In genomic region chr19:32936065-32936464, GRCh38 we compare ENCODE assay signal across 20 cellular contexts. TPM values are rescaled to one million over a fixed set of nuclear protein-coding genes. Genes with fewer than 3 reads are reported as not detected.
DNase-seq lines count a peak whose midpoint lies in the region; ATAC-seq and TF ChIP-seq lines count a peak whose summit lies in the region.
"Had no signal": no experiment of that assay in that cellular context is flagged by ENCODE, and none has a peak within 500 bp of the region (broad histone marks: within the 10 kb centered on the region; RNA-seq: fewer than 3 reads in every experiment).

No MANE protein-coding gene starts in this region.

- DNase-seq in right cardiac atrium: no peak
- DNase-seq in left cardiac atrium: no peak
- no peak for DNase-seq in omental fat pad (ENCODE audit: low spot score)
- peak in 1 of 2 donors; percentile 64 for DNase-seq in aorta
- no peak for DNase-seq in NCI-H748 (lab: John Stamatoyannopoulos, UW; ENCODE audit: unreplicated experiment)
- DNase-seq: ACHN; AML-193; Calu3; CD4-positive, alpha-beta T cell; COR-L47; DMS53; DMS79 treated with DMSO at 0.1 percent for 48 hours; GF-D8; GM23248; H7; HCEC 1CT had no signal

- no peak for TF ChIP-seq CTCF in omental fat pad (IDR thresholded peaks at IDR 0.05)

- WGBS in right cardiac atrium: 96% methylated on average over 8 of the region's 8 CpGs
- WGBS in aorta, 2 donors: 95 to 96% methylated on average over 8 of the region's 8 CpGs

- intact Hi-C loops in right cardiac atrium (cut with DNase I): no loop called here
- intact Hi-C loops in left cardiac atrium (cut with DNase I): no loop called here
- intact Hi-C loops in aorta (cut with DNase I): no loop called here

- ATAC-seq in right cardiac atrium: peak; percentile 16 to 24
- no peak for ATAC-seq in left cardiac atrium
- ATAC-seq in omental fat pad (ENCODE audit: low FRiP score): peak; percentile 32
- peak; percentile 52 for ATAC-seq in aorta (ENCODE audit: low FRiP score)
- ATAC-seq in GM18511 (IDR thresholded peaks at IDR 0.05; ENCODE audit: unreplicated experiment): no peak

- peaks cover 2 to 5% of the 10 kb centered on the region in 2 donors for H3K36me3 ChIP-seq in aorta (ENCODE audit: control insufficient read depth in 1 of 2, insufficient read depth in 2 of 2, low read length in 1 of 2)
- H3K36me3 ChIP-seq: BE2C had no signal

- no peaks in the 10 kb centered on the region for H3K27me3 ChIP-seq in right cardiac atrium (ENCODE audit: control insufficient read depth, insufficient read depth)
- no peaks in the 10 kb centered on the region for H3K27me3 ChIP-seq in aorta (ENCODE audit: control insufficient read depth in 1 of 2, insufficient read depth in 2 of 2, low read length in 1 of 2)
- H3K27me3 ChIP-seq: BE2C; BLaER1 treated with 17β-estradiol and CSF1 and Interleukin-3, amounts not matched to agents 10 nM and 100 nM had no signal

- no peaks in the 10 kb centered on the region for H3K9me3 ChIP-seq in right cardiac atrium (ENCODE audit: control insufficient read depth, low read length)
- H3K9me3 ChIP-seq in aorta (ENCODE audit: control insufficient read depth, low read length): no peaks in the 10 kb centered on the region
- H3K9me3 ChIP-seq: BE2C had no signal

- H3K27ac ChIP-seq in right cardiac atrium (ENCODE audit: low read length): no peak overlapping the region
- no peak overlapping the region for H3K27ac ChIP-seq in aorta (ENCODE audit: low read depth in 1 of 2, low read length in 2 of 2)
- H3K27ac ChIP-seq: 22Rv1; BLaER1 treated with 17β-estradiol and CSF1 and Interleukin-3, amounts not matched to agents 10 nM and 100 nM; GM23248 had no signal

- H3K4me1 ChIP-seq in right cardiac atrium (ENCODE audit: control insufficient read depth, insufficient read depth, low read length) (no peaks in the 10 kb centered on the region), aorta (ENCODE audit: control insufficient read depth in 1 of 2, insufficient read depth in 2 of 2, low read length in 2 of 2) (no peaks in the 10 kb centered on the region)
- H3K4me1 ChIP-seq: BE2C had no signal

- no peak overlapping the region for H3K4me3 ChIP-seq in right cardiac atrium (ENCODE audit: low read length)
- no peak overlapping the region for H3K4me3 ChIP-seq in aorta (ENCODE audit: low read length in 2 of 2)
- H3K4me3 ChIP-seq: BLaER1 treated with 17β-estradiol and CSF1 and Interleukin-3, amounts not matched to agents 10 nM and 100 nM; GM23248 had no signal

RNA-seq across cellular contexts. Expression of gene CEP89, which starts 35.7 kb away (rescaled TPM):
- total RNA-seq in right cardiac atrium (10 to 100 TPM in 1 of 4 donors, 1 to 10 TPM in 3; 9.2 to 11.3 (median 9.3) TPM), left cardiac atrium (10 to 100 TPM in 1 of 2 donors, 1 to 10 TPM in 1; 9.5 to 10.6 TPM), omental fat pad (10 to 100 TPM in 3 of 4 donors, 1 to 10 TPM in 1; 8.2 to 11.9 (median 10.5) TPM), aorta (10 to 100 TPM; 13.7 to 22.6 TPM)
- polyA plus RNA-seq in right cardiac atrium (5.6 TPM), aorta (10 to 100 TPM in 1 of 2 donors, 1 to 10 TPM in 1; 4.4 to 18.3 TPM)

RNA-seq across cellular contexts. Expression of gene FAAP24, which starts 36.0 kb away (rescaled TPM):
- under 1 TPM in 3 of 4 donors, not detected in 1; 0.66 to 0.97 (median 0.79) TPM for total RNA-seq in right cardiac atrium
- 0.72 TPM for polyA plus RNA-seq in right cardiac atrium
- total RNA-seq in left cardiac atrium: 1 to 10 TPM in 1 of 2 donors, under 1 TPM in 1; 0.79 to 1.9 TPM
- total RNA-seq in omental fat pad: 1 to 10 TPM in 2 of 4 donors, under 1 TPM in 1, not detected in 1; 0.82 to 1.4 (median 1.3) TPM
- total RNA-seq in aorta: 1 to 10 TPM; 1.0 to 1.8 TPM
- polyA plus RNA-seq in aorta: 1 to 10 TPM in 1 of 2 donors, not detected in 1; 1.6 TPM

Comparison
In these comparisons a context has a peak if more than half of its experiments do, and no peak if none do; other contexts are left out.
1. ATAC-seq: peak in right cardiac atrium (2 of 2), omental fat pad (single experiment) and aorta (single experiment); none in left cardiac atrium (0 of 2) and GM18511 (single experiment).